ENCODE assay signal across 8 cellular contexts in genomic region chr20:31879143-31879987, GRCh38. TPM values are rescaled to one million over a fixed set of nuclear protein-coding genes. Genes with fewer than 3 reads are reported as not detected.
A peak's percentile ranks its signal among the peaks of the same experiment; 100 is the strongest.
DNase-seq lines count a peak whose midpoint lies in the region; TF ChIP-seq lines count a peak whose summit lies in the region.

No MANE protein-coding gene starts in this region.

- DNase-seq in GDM1 (lab: John Stamatoyannopoulos, UW) (peak; percentile 89), HEK293T (ENCODE audit: extremely low spot score) (peak; percentile 93), NAMALWA (ENCODE audit: low spot score) (peak; percentile 97), SK-N-MC (ENCODE audit: low read depth, low spot score) (no peak), glutamatergic neuron (peak; percentile 99), occipital lobe (lab: John Stamatoyannopoulos, UW) (peak; percentile 87), suprapubic skin (ENCODE audit: low spot score in 2 of 2) (peak; percentile 96)

- H3K27ac Mint-ChIP-seq in activated naive CD4-positive, alpha-beta T cell treated with anti-CD3 and anti-CD28 coated beads, Interleukin-2, amount 50 U/mL, for 24 hours, result peak overlapping the region; percentile 83
- no peak overlapping the region for H3K27ac Mint-ChIP-seq in glutamatergic neuron (ENCODE audit: unreplicated experiment)

- TF ChIP-seq POLR2A in suprapubic skin (IDR thresholded peaks at IDR 0.05), result no peak

- no peaks in the 10 kb centered on the region for H3K36me3 Mint-ChIP-seq in activated naive CD4-positive, alpha-beta T cell treated with anti-CD3 and anti-CD28 coated beads, Interleukin-2, amount 50 U/mL, for 24 hours
- no peaks in the 10 kb centered on the region for H3K36me3 Mint-ChIP-seq in glutamatergic neuron (ENCODE audit: unreplicated experiment)

- H3K9me3 ChIP-seq in SK-N-MC (ENCODE audit: low read depth, low read length), result no peaks in the 10 kb centered on the region
- H3K9me3 ChIP-seq in suprapubic skin, result no peaks in the 10 kb centered on the region

- no peaks in the 10 kb centered on the region for H3K4me1 ChIP-seq in suprapubic skin

- CTCF ChIA-PET in HEK293T (lab: Yijun Ruan, JAX), result interaction anchor here (0.6 to 0.7 kb wide), 2 partner anchors 23 to 237 kb away, joined by 3 to 7 read pairs; no protein-coding TSS in a partner anchor

- peaks cover 3% of the 10 kb centered on the region for H3K27me3 Mint-ChIP-seq in activated naive CD4-positive, alpha-beta T cell treated with anti-CD3 and anti-CD28 coated beads, Interleukin-2, amount 50 U/mL, for 24 hours
- peaks cover 8% of the 10 kb centered on the region for H3K27me3 Mint-ChIP-seq in glutamatergic neuron (ENCODE audit: unreplicated experiment)

- H3K36me3 ChIP-seq in SK-N-MC (ENCODE audit: insufficient read depth, low read length), result no peaks in the 10 kb centered on the region
- H3K36me3 ChIP-seq in suprapubic skin, result no peaks in the 10 kb centered on the region

- H3K4me3 ChIP-seq in SK-N-MC (peak overlapping the region; percentile 84), suprapubic skin (peak overlapping the region; percentile 51)

- H3K9me3 Mint-ChIP-seq in activated naive CD4-positive, alpha-beta T cell treated with anti-CD3 and anti-CD28 coated beads, Interleukin-2, amount 50 U/mL, for 24 hours, result no peaks in the 10 kb centered on the region
- peaks cover 3% of the 10 kb centered on the region for H3K9me3 Mint-ChIP-seq in glutamatergic neuron (ENCODE audit: unreplicated experiment)

- H3K4me3 Mint-ChIP-seq in activated naive CD4-positive, alpha-beta T cell treated with anti-CD3 and anti-CD28 coated beads, Interleukin-2, amount 50 U/mL, for 24 hours, result peak overlapping the region; percentile 95
- peak overlapping the region; percentile 94 for H3K4me3 Mint-ChIP-seq in glutamatergic neuron (ENCODE audit: unreplicated experiment)

- TF ChIP-seq CTCF in glutamatergic neuron (IDR thresholded peaks at IDR 0.05; ENCODE audit: partially characterized antibody, unreplicated experiment), result no peak
- TF ChIP-seq CTCF in suprapubic skin (IDR thresholded peaks at IDR 0.05), result no peak

- 15% methylated on average over 27 of the region's 45 CpGs for WGBS in suprapubic skin

- no peak for TF ChIP-seq EP300 in suprapubic skin (IDR thresholded peaks at IDR 0.05)

- H3K27me3 ChIP-seq in suprapubic skin, result no peaks in the 10 kb centered on the region

- H3K27ac ChIP-seq in SK-N-MC (no peak overlapping the region), suprapubic skin (peak overlapping the region; percentile 1)

- POLR2A ChIA-PET in HEK293T (lab: Yijun Ruan, JAX), result interaction anchor here (0.8 to 2.9 kb wide), 15 partner anchors 8 to 96 kb away, joined by 3 to 20 read pairs (median 4); partner anchors contain the start of gene PDRG1

- H3K4me1 Mint-ChIP-seq in activated naive CD4-positive, alpha-beta T cell treated with anti-CD3 and anti-CD28 coated beads, Interleukin-2, amount 50 U/mL, for 24 hours, result peaks cover 8% of the 10 kb centered on the region
- H3K4me1 Mint-ChIP-seq in glutamatergic neuron (ENCODE audit: low read depth, unreplicated experiment), result no peaks in the 10 kb centered on the region

- no peak overlapping the region for H3K9ac ChIP-seq in SK-N-MC (ENCODE audit: insufficient read length)

TF ChIP-seq in HEK293T, 16 proteins besides CTCF, POLR2A, EP300 and RAD21:
- TF ChIP-seq BHLHE40 (IDR thresholded peaks at IDR 0.05; ENCODE audit: borderline replicate concordance) (no peak), FOXA1 (IDR thresholded peaks at IDR 0.05) (no peak), ARNT (IDR thresholded peaks at IDR 0.05) (peak; percentile 62; the same call in 1 of the 2 replicates), L3MBTL2 (conservative IDR thresholded peaks at IDR 0.05) (peak; percentile 61; the same call in 1 of the 2 replicates)

RNA-seq across cellular contexts. Expression of gene TTLL9, which starts 8.9 kb away (rescaled TPM):
- total RNA-seq in glutamatergic neuron (ENCODE audit: unreplicated experiment) (1.5 TPM), occipital lobe (1.7 TPM), suprapubic skin (under 1 TPM in 2 of 4 donors, not detected in 2; 0.49 to 0.68 TPM)

RNA-seq across cellular contexts. Expression of gene DUSP15, which starts 9.0 kb away (rescaled TPM):
- total RNA-seq in glutamatergic neuron (ENCODE audit: unreplicated experiment) (19.3 TPM), occipital lobe (3.0 TPM), suprapubic skin (1 to 10 TPM in 3 of 4 donors, not detected in 1; 1.1 to 2.4 (median 1.1) TPM)

RNA-seq across cellular contexts. Expression of gene FOXS1, which starts 34.0 kb away (rescaled TPM):
- total RNA-seq in glutamatergic neuron (ENCODE audit: unreplicated experiment) (not detected), occipital lobe (0.78 TPM), suprapubic skin (not detected)
